ENCODE assay signal across 9 cellular contexts in genomic region chr18:77127769-77128671, GRCh38. TPM values are rescaled to one million over a fixed set of nuclear protein-coding genes. Genes with fewer than 3 reads are reported as not detected.
DNase-seq lines count a peak whose midpoint lies in the region; ATAC-seq and TF ChIP-seq lines count a peak whose summit lies in the region.
"Had no signal": no experiment of that assay in that cellular context is flagged by ENCODE, and none has a peak within 500 bp of the region (broad histone marks: within the 10 kb centered on the region; RNA-seq: fewer than 3 reads in every experiment).

No MANE protein-coding gene starts in this region.

- peaks cover 5% of the 10 kb centered on the region for H3K36me3 Mint-ChIP-seq in activated naive CD8-positive, alpha-beta T cell

- peak in 3 of 4 donors; percentile 32 to 50 (median 36) for ATAC-seq in heart left ventricle
- ATAC-seq in HG02973 (IDR thresholded peaks at IDR 0.05; ENCODE audit: unreplicated experiment), result peak; percentile 27
- peak; percentile 48 for ATAC-seq in stimulated activated naive CD8-positive, alpha-beta T cell treated with anti-CD3 and anti-CD28 coated beads, Interleukin-15, amount 100 ng/mL, for 72 hours

- H3K4me1 Mint-ChIP-seq in activated naive CD8-positive, alpha-beta T cell (ENCODE audit: low read depth), result peaks cover 80% of the 10 kb centered on the region
- peaks cover 82% of the 10 kb centered on the region for H3K4me1 Mint-ChIP-seq in stimulated activated naive CD8-positive, alpha-beta T cell treated with anti-CD3 and anti-CD28 coated beads, Interleukin-15, amount 100 ng/mL, for 72 hours

- peak overlapping the region in 1 of 12 donors; percentile 33 for H3K4me3 ChIP-seq in heart left ventricle

- H3K9me3 ChIP-seq in heart left ventricle, result no peaks in the 10 kb centered on the region

- no peaks in the 10 kb centered on the region for H3K9me3 Mint-ChIP-seq in activated naive CD8-positive, alpha-beta T cell (ENCODE audit: low read depth)
- H3K9me3 Mint-ChIP-seq in stimulated activated naive CD8-positive, alpha-beta T cell treated with anti-CD3 and anti-CD28 coated beads, Interleukin-15, amount 100 ng/mL, for 72 hours, result no peaks in the 10 kb centered on the region

- TF ChIP-seq CTCF in heart left ventricle (IDR thresholded peaks at IDR 0.05), result no peak

- no peaks in the 10 kb centered on the region for H3K36me3 ChIP-seq in heart left ventricle

- TF ChIP-seq POLR2A in heart left ventricle (IDR thresholded peaks at IDR 0.05), result no peak

- H3K27me3 ChIP-seq in heart left ventricle, result peaks cover 0 to 28% (median 0%) of the 10 kb centered on the region in 9 donors

- WGBS in heart left ventricle, 4 donors, result 63 to 72% (median 68%) methylated on average over 11 of the region's 11 CpGs

- no peaks in the 10 kb centered on the region for H3K27me3 Mint-ChIP-seq in activated naive CD8-positive, alpha-beta T cell
- no peaks in the 10 kb centered on the region for H3K27me3 Mint-ChIP-seq in stimulated activated naive CD8-positive, alpha-beta T cell treated with anti-CD3 and anti-CD28 coated beads, Interleukin-15, amount 100 ng/mL, for 72 hours

- intact Hi-C loops in heart left ventricle (cut with DNase I), result loop anchor here in 1 of 10 donors (2.0 kb wide), 1 partner anchor 13 kb away; no protein-coding TSS in a partner anchor
- intact Hi-C loops in cardiac septum (cut with DNase I), result no loop called here

- peak overlapping the region in 9 of 12 donors; percentile 12 to 98 (median 51) for H3K27ac ChIP-seq in heart left ventricle

- peak overlapping the region; percentile 89 for H3K27ac Mint-ChIP-seq in activated naive CD8-positive, alpha-beta T cell
- peak overlapping the region in 1 of 2 donors; percentile 59 for H3K27ac Mint-ChIP-seq in stimulated activated naive CD8-positive, alpha-beta T cell treated with anti-CD3 and anti-CD28 coated beads, Interleukin-15, amount 100 ng/mL, for 72 hours

- peaks cover 0 to 72% (median 33%) of the 10 kb centered on the region in 12 donors for H3K4me1 ChIP-seq in heart left ventricle

- DNase-seq in heart left ventricle, result no peak
- DNase-seq in cardiac septum (ENCODE audit: low spot score), result no peak
- peak; percentile 89 for DNase-seq in NCI-H510A treated with DMSO at 0.1 percent for 48 hours (lab: John Stamatoyannopoulos, UW)
- DNase-seq in inferior parietal cortex (ENCODE audit: extremely low spot score), result peak; percentile 63
- DNase-seq in stimulated activated naive CD8-positive, alpha-beta T cell treated with anti-CD3 and anti-CD28 coated beads, Interleukin-15, amount 100 ng/mL, for 72 hours, result peak in 1 of 2 donors; percentile 34
- DNase-seq in epidermal melanocyte (ENCODE audit: insufficient read length, low spot score), result no peak
- DNase-seq: left cardiac atrium had no signal

- peak overlapping the region; percentile 69 for H3K4me3 Mint-ChIP-seq in activated naive CD8-positive, alpha-beta T cell
- peak overlapping the region; percentile 53 to 100 for H3K4me3 Mint-ChIP-seq in stimulated activated naive CD8-positive, alpha-beta T cell treated with anti-CD3 and anti-CD28 coated beads, Interleukin-15, amount 100 ng/mL, for 72 hours

RNA-seq across cellular contexts. Expression of gene MBP, which starts 4.6 kb away (rescaled TPM):
- total RNA-seq in heart left ventricle, result 10 to 100 TPM; 15.8 to 93.0 (median 38.8) TPM
- 10 to 100 TPM in 1 of 2 donors, 1 to 10 TPM in 1; 7.7 to 11.3 TPM for polyA plus RNA-seq in heart left ventricle
- 37.7 TPM for total RNA-seq in cardiac septum

Comparison
In these comparisons a context has a peak if more than half of its experiments do, and no peak if none do; other contexts are left out.
1. DNase-seq: peak in NCI-H510A treated with DMSO at 0.1 percent for 48 hours (single experiment) and inferior parietal cortex (single experiment); none in heart left ventricle (0 of 5), cardiac septum (single experiment) and epidermal melanocyte (single experiment).
2. Peak in every context shown above with its lines, with median percentiles within 50 percentile points of each other: ATAC-seq.